In the genomic region with DNA sequence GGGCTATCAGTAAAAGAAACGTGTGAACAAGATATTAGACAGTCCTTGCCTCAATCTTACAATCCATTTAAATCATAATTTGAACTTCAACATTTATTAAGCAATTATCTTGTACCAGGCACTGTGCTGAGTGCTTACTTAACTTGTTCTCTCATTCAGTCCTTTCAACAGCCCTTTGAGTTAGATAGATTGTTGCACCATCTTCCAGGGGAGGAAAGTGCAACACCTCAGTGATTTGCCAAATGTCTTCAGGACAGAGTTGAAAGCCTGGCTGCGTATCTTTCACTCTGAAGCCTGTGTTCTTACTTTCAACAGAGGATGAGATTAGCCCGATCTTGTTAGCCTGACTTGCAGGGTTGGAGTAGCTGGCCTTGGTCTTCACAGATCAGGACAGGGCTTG, we compare ENCODE assay signal across 30 cellular contexts.
"Had no signal": no experiment of that assay in that cellular context is flagged by ENCODE, and none has a peak within 500 bp of the region (broad histone marks: within the 10 kb centered on the region; RNA-seq: fewer than 3 reads in every experiment).

No MANE protein-coding gene starts in this region.

- H3K36me3 ChIP-seq: left ventricle myocardium inferior, pancreas, prostate gland, suprapubic skin, thoracic aorta, tibial artery, upper lobe of right lung had no signal

- H3K4me1 Mint-ChIP-seq: immature natural killer cell, neural crest cell had no signal

- H3K9me3 ChIP-seq: left ventricle myocardium inferior, pancreas, prostate gland, suprapubic skin, thoracic aorta, tibial artery, upper lobe of right lung had no signal

- H3K9me3 Mint-ChIP-seq: natural killer cell treated with Interleukin-12 subunit alpha and Interleukin-12 subunit beta and Interleukin-15 and Interleukin-18, amount 100 ng/mL, for 72 hours; stimulated activated naive CD8-positive, alpha-beta T cell treated with anti-CD3 and anti-CD28 coated beads, Interleukin-15, Interleukin-2, amounts not matched to agents 100 ng/mL and 50 ng/mL, for 24 hours had no signal

- H3K36me3 Mint-ChIP-seq: immature natural killer cell; natural killer cell treated with Interleukin-12 subunit alpha and Interleukin-12 subunit beta and Interleukin-15 and Interleukin-18, amount 100 ng/mL, for 72 hours had no signal

- H3K4me3 ChIP-seq: left ventricle myocardium inferior, lung, mucosa of descending colon, pancreas, prostate gland, skin epidermis, suprapubic skin, thoracic aorta, tibial artery, upper lobe of right lung had no signal

- H3K4me1 ChIP-seq: left ventricle myocardium inferior, pancreas, prostate gland, suprapubic skin, tibial artery, upper lobe of right lung had no signal

- H3K27ac Mint-ChIP-seq: natural killer cell treated with Interleukin-12 subunit alpha and Interleukin-12 subunit beta and Interleukin-15 and Interleukin-18, amount 100 ng/mL, for 72 hours; stimulated activated naive CD8-positive, alpha-beta T cell treated with anti-CD3 and anti-CD28 coated beads, Interleukin-15, Interleukin-2, amounts not matched to agents 100 ng/mL and 50 ng/mL, for 24 hours had no signal

- H3K27ac ChIP-seq: left ventricle myocardium inferior, pancreas, prostate gland, skin epidermis, suprapubic skin, thoracic aorta, tibial artery, upper lobe of right lung had no signal

- DNase-seq: hypothalamus; immature natural killer cell; kidney; left ventricle myocardium inferior; mesendoderm; midbrain; mucosa of descending colon; naive thymus-derived CD4-positive, alpha-beta T cell; occipital lobe; pancreas; posterior cingulate gyrus; retina; right cardiac atrium; stimulated activated CD4-positive, alpha-beta T cell treated with anti-CD3 and anti-CD28 coated beads, Interleukin-12 subunit alpha, Interleukin-12 subunit beta, amount 100 ng/mL, for 4 hours; stimulated activated CD4-positive, alpha-beta T cell treated with anti-CD3 and anti-CD28 coated beads, Interleukin-15, amount 100 ng/mL, for 24 hours; stimulated activated CD4-positive, alpha-beta T cell treated with anti-CD3 and anti-CD28 coated beads, Interleukin-2, amount 100 ng/mL, for 24 hours; stimulated activated CD4-positive, alpha-beta T cell treated with anti-CD3 and anti-CD28 coated beads, Interleukin-4, amount 100 ng/mL, for 1 hour; stimulated activated naive CD4-positive, alpha-beta T cell; tibial artery; trophoblast cell; upper lobe of right lung had no signal

- H3K27me3 Mint-ChIP-seq: naive thymus-derived CD4-positive, alpha-beta T cell had no signal

- ATAC-seq: naive thymus-derived CD4-positive, alpha-beta T cell; natural killer cell treated with Interleukin-12 subunit alpha and Interleukin-12 subunit beta and Interleukin-15 and Interleukin-18, amount 100 ng/mL, for 72 hours; pancreas; sciatic nerve; upper lobe of right lung had no signal

- H3K4me3 Mint-ChIP-seq: immature natural killer cell; naive thymus-derived CD4-positive, alpha-beta T cell; natural killer cell treated with Interleukin-12 subunit alpha and Interleukin-12 subunit beta and Interleukin-15 and Interleukin-18, amount 100 ng/mL, for 72 hours; neural crest cell; stimulated activated naive CD8-positive, alpha-beta T cell treated with anti-CD3 and anti-CD28 coated beads, Interleukin-15, Interleukin-2, amounts not matched to agents 100 ng/mL and 50 ng/mL, for 24 hours had no signal

- H3K27me3 ChIP-seq: pancreas, suprapubic skin, tibial artery, upper lobe of right lung had no signal
